ENCODE assay signal across 1 cellular context in the genomic region with DNA sequence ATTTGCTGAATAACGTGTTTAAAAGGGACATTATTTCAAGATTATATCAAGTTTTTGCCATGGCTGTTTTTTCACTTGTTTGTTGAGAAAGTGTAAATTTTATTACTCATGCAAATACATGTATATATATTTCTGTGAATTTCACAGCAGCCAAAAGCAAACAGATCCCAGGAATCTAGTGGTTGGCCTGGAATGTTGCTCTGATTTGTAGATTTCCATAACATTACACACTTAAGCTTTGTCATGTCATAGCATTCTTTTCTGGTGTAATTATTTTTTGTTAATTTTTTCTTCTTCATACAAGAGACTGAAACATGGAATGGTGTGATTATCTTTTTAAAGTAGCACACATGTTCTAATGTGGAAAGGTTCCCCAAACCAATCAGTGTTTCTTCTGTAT.
TF ChIP-seq lines count a peak whose summit lies in the region.

No MANE protein-coding gene starts in this region.

TF ChIP-seq in IMR-90, 13 proteins besides CTCF, POLR2A, EP300 and RAD21 (continued from another document):
- TF ChIP-seq, protein P1, sequence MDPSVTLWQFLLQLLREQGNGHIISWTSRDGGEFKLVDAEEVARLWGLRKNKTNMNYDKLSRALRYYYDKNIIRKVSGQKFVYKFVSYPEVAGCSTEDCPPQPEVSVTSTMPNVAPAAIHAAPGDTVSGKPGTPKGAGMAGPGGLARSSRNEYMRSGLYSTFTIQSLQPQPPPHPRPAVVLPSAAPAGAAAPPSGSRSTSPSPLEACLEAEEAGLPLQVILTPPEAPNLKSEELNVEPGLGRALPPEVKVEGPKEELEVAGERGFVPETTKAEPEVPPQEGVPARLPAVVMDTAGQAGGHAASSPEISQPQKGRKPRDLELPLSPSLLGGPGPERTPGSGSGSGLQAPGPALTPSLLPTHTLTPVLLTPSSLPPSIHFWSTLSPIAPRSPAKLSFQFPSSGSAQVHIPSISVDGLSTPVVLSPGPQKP (IDR thresholded peaks at IDR 0.05; ENCODE audit: borderline replicate concordance, low read depth, low read length): no peak
- TF ChIP-seq CHD1 (IDR thresholded peaks at IDR 0.05; ENCODE audit: low read depth, low read length) (no peak), NFE2L2 (IDR thresholded peaks at IDR 0.05; ENCODE audit: low read depth, low read length) (no peak), RCOR1 (IDR thresholded peaks at IDR 0.05; ENCODE audit: insufficient replicate concordance, low read length) (no peak), BHLHE40 (IDR thresholded peaks at IDR 0.05; ENCODE audit: low read depth, low read length) (no peak), MXI1 (IDR thresholded peaks at IDR 0.05; ENCODE audit: borderline replicate concordance, low read depth, low read length) (no peak), MAZ (IDR thresholded peaks at IDR 0.05; ENCODE audit: borderline replicate concordance, low read depth, low read length) (no peak), SMC3 (IDR thresholded peaks at IDR 0.05; ENCODE audit: low read depth, low read length) (no peak), MAFK (IDR thresholded peaks at IDR 0.05; ENCODE audit: low read depth, low read length) (no peak), FOS (IDR thresholded peaks at IDR 0.05; ENCODE audit: low read depth, low read length) (no peak)
- TF ChIP-seq, protein P2, sequence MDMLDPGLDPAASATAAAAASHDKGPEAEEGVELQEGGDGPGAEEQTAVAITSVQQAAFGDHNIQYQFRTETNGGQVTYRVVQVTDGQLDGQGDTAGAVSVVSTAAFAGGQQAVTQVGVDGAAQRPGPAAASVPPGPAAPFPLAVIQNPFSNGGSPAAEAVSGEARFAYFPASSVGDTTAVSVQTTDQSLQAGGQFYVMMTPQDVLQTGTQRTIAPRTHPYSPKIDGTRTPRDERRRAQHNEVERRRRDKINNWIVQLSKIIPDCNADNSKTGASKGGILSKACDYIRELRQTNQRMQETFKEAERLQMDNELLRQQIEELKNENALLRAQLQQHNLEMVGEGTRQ (IDR thresholded peaks at IDR 0.05; ENCODE audit: low read depth, low read length): no peak
